ENCODE assay signal across 28 cellular contexts in the genomic region with DNA sequence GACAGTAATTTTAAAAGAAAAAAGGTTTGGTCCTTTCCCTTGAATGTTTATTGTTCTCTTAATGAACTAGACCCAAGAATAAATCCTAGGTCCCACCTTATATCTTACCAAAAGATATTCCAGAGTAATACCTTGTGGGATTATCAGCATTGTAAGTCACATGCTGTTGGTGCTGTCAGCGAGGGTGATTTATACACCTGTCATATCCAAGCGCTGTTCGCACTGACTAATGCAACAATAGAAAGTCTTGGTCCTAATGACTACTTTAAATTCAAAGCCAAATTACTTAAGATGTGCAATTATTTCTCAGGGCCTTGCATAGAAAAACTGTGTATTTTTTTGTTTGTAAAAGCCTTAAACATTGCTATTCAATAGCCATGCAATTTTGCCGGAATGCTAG. TPM values are rescaled to one million over a fixed set of nuclear protein-coding genes. Genes with fewer than 3 reads are reported as not detected.
DNase-seq lines count a peak whose midpoint lies in the region; ATAC-seq, FAIRE-seq and TF ChIP-seq lines count a peak whose summit lies in the region.
"Had no signal": no experiment of that assay in that cellular context is flagged by ENCODE, and none has a peak within 500 bp of the region (broad histone marks: within the 10 kb centered on the region; RNA-seq: fewer than 3 reads in every experiment).

No MANE protein-coding gene starts in this region.

- no peak for TF ChIP-seq RAD21 in K562 (CRISPR knock-in tag; conservative IDR thresholded peaks at IDR 0.05 in 1 of 2, IDR thresholded peaks at IDR 0.05 in 1 of 2)

- TF ChIP-seq CTCF in K562 (IDR thresholded peaks at IDR 0.05 in 2 of 3, conservative IDR thresholded peaks at IDR 0.05 in 1 of 3; ENCODE audit: insufficient read depth in 2 of 3, low read depth in 1 of 3, low read length in 3 of 3): no peak

- no peak for TF ChIP-seq POLR2A in K562 (conservative IDR thresholded peaks at IDR 0.05)

- H3K27ac Mint-ChIP-seq in activated CD4-positive, alpha-beta T cell treated with anti-CD3 and anti-CD28 coated beads, Interleukin-2, amount 10 ng/mL, durations not matched to agents 24 days and 14 days: no peak overlapping the region
- H3K27ac Mint-ChIP-seq in stimulated activated naive CD8-positive, alpha-beta T cell treated with anti-CD3 and anti-CD28 coated beads, Interleukin-15, amount 100 ng/mL, for 72 hours: no peak overlapping the region
- H3K27ac Mint-ChIP-seq: CD14-positive monocyte; CD4-positive, alpha-beta memory T cell; CD4-positive, CD25-positive, alpha-beta regulatory T cell; CD8-positive, alpha-beta memory T cell had no signal

- no peak overlapping the region for H3K4me3 ChIP-seq in K562
- H3K4me3 ChIP-seq: BLaER1, GM12878 had no signal

- H3K9ac ChIP-seq in K562 (ENCODE audit: insufficient read depth in 1 of 2, low read depth in 2 of 2, low read length in 2 of 2): no peak overlapping the region
- H3K9ac ChIP-seq: BLaER1 had no signal

- H4K20me1 ChIP-seq in K562 (replicated peaks; ENCODE audit: control insufficient read depth, insufficient read depth, low read length): no peaks in the 10 kb centered on the region
- H4K20me1 ChIP-seq: BLaER1 had no signal

- H3K9me3 Mint-ChIP-seq in activated CD4-positive, alpha-beta T cell treated with anti-CD3 and anti-CD28 coated beads, Interleukin-2, amount 10 ng/mL, durations not matched to agents 24 days and 14 days: peaks cover 5% of the 10 kb centered on the region
- H3K9me3 Mint-ChIP-seq in stimulated activated naive CD8-positive, alpha-beta T cell treated with anti-CD3 and anti-CD28 coated beads, Interleukin-15, amount 100 ng/mL, for 72 hours: peaks cover 0 to 4% of the 10 kb centered on the region in 2 donors

- peaks cover 12 to 13% of the 10 kb centered on the region in 2 experiments for H3K27me3 ChIP-seq in K562 (ENCODE audit: control insufficient read depth in 2 of 2, insufficient read depth in 2 of 2, low read length in 2 of 2)

- H3K9me3 ChIP-seq in K562 (replicated peaks; ENCODE audit: control insufficient read depth, insufficient read depth, low read depth, low read length): no peaks in the 10 kb centered on the region
- H3K9me3 ChIP-seq: BE2C had no signal

- no peaks in the 10 kb centered on the region for H3K36me3 ChIP-seq in K562 (ENCODE audit: control insufficient read depth, insufficient read depth, low read length)
- H3K36me3 ChIP-seq: BE2C, BLaER1 had no signal

- no peak overlapping the region for H2AFZ ChIP-seq in K562 (ENCODE audit: low read depth, low read length)

- no peak overlapping the region for H3K4me2 ChIP-seq in K562 (ENCODE audit: insufficient read depth, low read length)
- H3K4me2 ChIP-seq: BLaER1 had no signal

- in situ Hi-C loops in K562 (cut with MboI): no loop called here

- intact Hi-C loops in activated CD4-positive, alpha-beta T cell treated with anti-CD3 and anti-CD28 coated beads, Interleukin-2, amount 10 ng/mL, durations not matched to agents 24 days and 14 days (cut with micrococcal nuclease): loop anchor here (5.0 kb wide), 2 partner anchors 82 to 737 kb away; no protein-coding TSS in a partner anchor
- intact Hi-C loops in K562 (cut with micrococcal nuclease): loop anchor here (5.0 kb wide), 1 partner anchor 323 kb away; no protein-coding TSS in a partner anchor

- TF ChIP-seq EP300 in K562 (IDR thresholded peaks at IDR 0.05; ENCODE audit: low read length): no peak

- no peaks in the 10 kb centered on the region for H3K9me1 ChIP-seq in K562 (ENCODE audit: control insufficient read depth, insufficient read depth, low read length)

- CTCF ChIA-PET in K562 (lab: Yijun Ruan, JAX; ENCODE audit: low intra/inter-chr PET ratio): no interaction called here

- 4% methylated on average over 4 of the region's 4 CpGs for WGBS in K562 (ENCODE audit: insufficient coverage, low coverage, missing lambda C conversion rate)

- POLR2A ChIA-PET in K562 (lab: Yijun Ruan, JAX): no interaction called here

- FAIRE-seq in K562 (lab: Jason Lieb, UNC): no peak
- FAIRE-seq: A204.1, GM12878, GM18507 had no signal

- H3K4me1 Mint-ChIP-seq in activated CD4-positive, alpha-beta T cell treated with anti-CD3 and anti-CD28 coated beads, Interleukin-2, amount 10 ng/mL, durations not matched to agents 24 days and 14 days: no peaks in the 10 kb centered on the region
- peaks cover 9% of the 10 kb centered on the region for H3K4me1 Mint-ChIP-seq in stimulated activated naive CD8-positive, alpha-beta T cell treated with anti-CD3 and anti-CD28 coated beads, Interleukin-15, amount 100 ng/mL, for 72 hours

- peaks cover 47% of the 10 kb centered on the region for H3K27me3 Mint-ChIP-seq in activated CD4-positive, alpha-beta T cell treated with anti-CD3 and anti-CD28 coated beads, Interleukin-2, amount 10 ng/mL, durations not matched to agents 24 days and 14 days
- H3K27me3 Mint-ChIP-seq in stimulated activated naive CD8-positive, alpha-beta T cell treated with anti-CD3 and anti-CD28 coated beads, Interleukin-15, amount 100 ng/mL, for 72 hours: peaks cover 36% of the 10 kb centered on the region

- no TSS peak for BruUV-seq in K562 (replicated peaks; lab: Mats Ljungman, UMichigan)

- H3K4me1 ChIP-seq in K562 (replicated peaks in 1 of 2; ENCODE audit: control insufficient read depth in 2 of 2, insufficient read depth in 2 of 2, low read length in 2 of 2): peaks cover 0 to 4% of the 10 kb centered on the region in 2 experiments; a peak in 2 of 5 replicates
- H3K4me1 ChIP-seq: BE2C, BLaER1 had no signal

- no peaks in the 10 kb centered on the region for H3K79me2 ChIP-seq in K562 (ENCODE audit: control insufficient read depth, insufficient read depth, low read length)

- no peak overlapping the region for H3K4me3 Mint-ChIP-seq in activated CD4-positive, alpha-beta T cell treated with anti-CD3 and anti-CD28 coated beads, Interleukin-2, amount 10 ng/mL, durations not matched to agents 24 days and 14 days
- no peak overlapping the region for H3K4me3 Mint-ChIP-seq in stimulated activated naive CD8-positive, alpha-beta T cell treated with anti-CD3 and anti-CD28 coated beads, Interleukin-15, amount 100 ng/mL, for 72 hours
- H3K4me3 Mint-ChIP-seq: CD14-positive monocyte; CD4-positive, alpha-beta memory T cell; CD4-positive, CD25-positive, alpha-beta regulatory T cell; CD8-positive, alpha-beta memory T cell had no signal

- no peak for ATAC-seq in K562
- ATAC-seq in stimulated activated naive CD8-positive, alpha-beta T cell treated with anti-CD3 and anti-CD28 coated beads, Interleukin-15, amount 100 ng/mL, for 72 hours: no peak
- ATAC-seq: GM12878 had no signal

- peak; percentile 11 for DNase-seq in activated CD4-positive, alpha-beta T cell treated with anti-CD3 and anti-CD28 coated beads, Interleukin-2, amount 10 ng/mL, durations not matched to agents 24 days and 14 days
- no peak for DNase-seq in activated CD4-positive, alpha-beta T cell treated with anti-CD3 and anti-CD28 coated beads, Interleukin-2, amount 50 U/mL, for 1 hour
- DNase-seq in K562 (ENCODE audit: extremely low read depth in 1 of 4, low spot score in 3 of 4): no peak
- DNase-seq in stimulated activated naive CD8-positive, alpha-beta T cell treated with anti-CD3 and anti-CD28 coated beads, Interleukin-15, amount 100 ng/mL, for 72 hours: no peak
- DNase-seq in effector CD4-positive, alpha-beta T cell: no peak
- DNase-seq: 8988T; ACHN; BE2C; C1 segment of cervical spinal cord; CD4-positive, alpha-beta memory T cell; CD4-positive, CD25-positive, alpha-beta regulatory T cell; CD8-positive, alpha-beta memory T cell; COR-L47; DMS 273 treated with DMSO at 0.1 percent for 48 hours; DMS153; DMS53; DMS79; DND-41; EL; GDM1 had no signal

- H3K36me3 Mint-ChIP-seq in activated CD4-positive, alpha-beta T cell treated with anti-CD3 and anti-CD28 coated beads, Interleukin-2, amount 10 ng/mL, durations not matched to agents 24 days and 14 days (ENCODE audit: low read depth): no peaks in the 10 kb centered on the region
- H3K36me3 Mint-ChIP-seq: CD14-positive monocyte; CD4-positive, alpha-beta memory T cell; CD4-positive, CD25-positive, alpha-beta regulatory T cell; CD8-positive, alpha-beta memory T cell had no signal

- H3K27ac ChIP-seq in K562 (ENCODE audit: extremely low read depth, low read depth, low read length): no peak overlapping the region
- H3K27ac ChIP-seq: BLaER1 had no signal

TF ChIP-seq in K562, 482 proteins besides CTCF, POLR2A, EP300 and RAD21 (continues in another document):
- TF ChIP-seq ZBTB8A (IDR thresholded peaks at IDR 0.05; ENCODE audit: partially characterized antibody): no peak
- peak; percentile 91 for TF ChIP-seq MEIS2 (IDR thresholded peaks at IDR 0.05; ENCODE audit: partially characterized antibody)
- TF ChIP-seq, protein P1, sequence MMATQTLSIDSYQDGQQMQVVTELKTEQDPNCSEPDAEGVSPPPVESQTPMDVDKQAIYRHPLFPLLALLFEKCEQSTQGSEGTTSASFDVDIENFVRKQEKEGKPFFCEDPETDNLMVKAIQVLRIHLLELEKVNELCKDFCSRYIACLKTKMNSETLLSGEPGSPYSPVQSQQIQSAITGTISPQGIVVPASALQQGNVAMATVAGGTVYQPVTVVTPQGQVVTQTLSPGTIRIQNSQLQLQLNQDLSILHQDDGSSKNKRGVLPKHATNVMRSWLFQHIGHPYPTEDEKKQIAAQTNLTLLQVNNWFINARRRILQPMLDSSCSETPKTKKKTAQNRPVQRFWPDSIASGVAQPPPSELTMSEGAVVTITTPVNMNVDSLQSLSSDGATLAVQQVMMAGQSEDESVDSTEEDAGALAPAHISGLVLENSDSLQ (IDR thresholded peaks at IDR 0.05): peak; percentile 89

RNA-seq across cellular contexts. Expression of a gene that starts 6.9 kb away (rescaled TPM):
- total RNA-seq in activated CD4-positive, alpha-beta T cell treated with anti-CD3 and anti-CD28 coated beads, Interleukin-2, amount 10 ng/mL, durations not matched to agents 24 days and 14 days: not detected in 2 replicates
- not detected in 2 replicates for total RNA-seq in K562 (2011; cell fraction: chromatin; rRNA removed; ENCODE audit: low replicate concordance)
- not detected in 2 replicates for total RNA-seq in K562 (2011; cell fraction: nucleolus; rRNA removed)
- total RNA-seq in K562 (2011; cell fraction: nucleoplasm; rRNA removed): not detected in 2 replicates
- not detected in 2 replicates for total RNA-seq in K562 (2014; rRNA removed)
- total RNA-seq in K562 (2014; rRNA removed; fragmentation: Illumina TruSeq; extraction: Trizol): not detected in 2 replicates
- not detected in 2 replicates for total RNA-seq in K562 (2015; rRNA removed; fragmentation: Illumina TruSeq; extraction: Trizol)
- total RNA-seq in K562 (2021): not detected in 2 replicates
- polyA plus RNA-seq in K562 (2011; rRNA removed): not detected in 2 replicates
- not detected in 2 replicates for polyA plus RNA-seq in K562 (2011; cell fraction: cytosol; rRNA removed)
- not detected in 2 replicates for polyA plus RNA-seq in K562 (2011; cell fraction: nucleus; rRNA removed)
- polyA plus RNA-seq in K562 (2012): not detected in 2 replicates
- polyA plus RNA-seq in K562 (2014; fragmentation: Illumina TruSeq; extraction: Trizol): not detected in 2 replicates
- not detected for polyA plus RNA-seq in K562 (2014; fragmentation: Nextera tagmentation; extraction: Ambion mirVana)
- polyA plus RNA-seq in K562 (2014; rRNA removed): not detected in 2 replicates
- not detected in 2 replicates for polyA minus RNA-seq in K562 (2011; rRNA and poly(A)+ RNA removed)
- polyA minus RNA-seq in K562 (2011; cell fraction: cytosol; rRNA and poly(A)+ RNA removed): not detected in 2 replicates
- not detected in 2 replicates for polyA minus RNA-seq in K562 (2011; cell fraction: nucleus; rRNA and poly(A)+ RNA removed)
- total RNA-seq: A673; CD4-positive, CD25-positive, alpha-beta regulatory T cell; G401 had no signal
- polyA plus RNA-seq: AG04450; CD4-positive, alpha-beta memory T cell; CD4-positive, CD25-positive, alpha-beta regulatory T cell; CD8-positive, alpha-beta memory T cell had no signal
